Comparison of ENCODE assay signal across 9 cellular contexts in the genomic region with DNA sequence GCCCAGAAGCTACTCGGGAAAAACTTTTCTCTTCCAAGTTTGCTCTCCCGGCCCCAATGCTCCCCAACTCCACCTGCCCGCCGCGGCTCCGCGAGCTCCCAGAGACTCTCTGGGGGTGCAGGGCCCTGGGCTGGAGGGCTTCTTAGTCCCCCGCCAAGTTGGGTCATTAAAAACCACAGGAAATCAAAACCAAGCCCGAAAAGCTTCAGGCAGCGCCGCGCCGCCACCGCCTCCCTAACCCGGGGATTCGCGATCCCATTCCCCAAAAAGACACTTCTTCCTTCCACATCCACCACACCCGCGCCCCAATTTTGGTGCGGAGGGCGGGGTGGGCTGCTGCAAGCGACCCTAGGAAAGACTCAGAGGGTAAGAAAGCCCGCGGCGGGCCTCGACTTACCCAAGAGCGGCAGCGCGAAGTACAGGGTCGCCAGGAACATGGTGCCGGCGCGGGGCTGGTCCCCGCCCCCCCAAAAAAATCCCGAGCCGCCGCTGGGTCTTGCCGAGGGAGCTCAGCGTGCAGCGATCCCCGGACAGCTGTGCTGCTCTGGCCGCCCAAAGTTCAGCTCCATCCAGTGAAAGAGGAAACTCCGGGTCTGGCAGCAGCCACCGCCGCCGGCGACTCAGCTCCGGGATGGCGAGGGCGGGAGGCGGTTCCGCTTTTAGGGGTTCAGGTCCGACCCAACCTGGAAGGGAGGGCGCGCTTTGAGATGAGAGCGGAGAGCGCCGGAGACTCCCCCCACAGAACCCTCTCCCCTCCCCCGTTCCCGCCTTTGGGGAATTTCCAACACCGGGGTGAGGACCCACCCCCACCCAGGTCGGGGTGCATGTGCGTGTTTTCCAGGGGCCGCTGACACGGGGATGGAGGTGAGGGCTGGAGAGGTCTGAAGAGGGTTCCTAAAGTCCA. TPM values are rescaled to one million over a fixed set of nuclear protein-coding genes. Genes with fewer than 3 reads are reported as not detected.
A peak's percentile ranks its signal among the peaks of the same experiment; 100 is the strongest.
DNase-seq lines count a peak whose midpoint lies in the region; ATAC-seq and TF ChIP-seq lines count a peak whose summit lies in the region.
"Had no signal": no experiment of that assay in that cellular context is flagged by ENCODE, and none has a peak within 500 bp of the region (broad histone marks: within the 10 kb centered on the region; RNA-seq: fewer than 3 reads in every experiment).

No MANE protein-coding gene starts in this region.

- H3K4me3 ChIP-seq in Peyer's patch (peak overlapping the region; percentile 28 to 50 (median 40)), cardiac muscle cell (peak overlapping the region; percentile 45), psoas muscle (peak overlapping the region; percentile 71)
- no peak overlapping the region for H3K4me3 ChIP-seq in CD8-positive, alpha-beta memory T cell (ENCODE audit: low read length)

- no peaks in the 10 kb centered on the region for H3K9me3 ChIP-seq in Peyer's patch
- no peaks in the 10 kb centered on the region for H3K9me3 ChIP-seq in cardiac muscle cell (ENCODE audit: low read depth)
- H3K9me3 ChIP-seq in psoas muscle, result no peaks in the 10 kb centered on the region
- H3K9me3 ChIP-seq in CD8-positive, alpha-beta memory T cell (ENCODE audit: low read length), result no peaks in the 10 kb centered on the region

- ATAC-seq in psoas muscle, result peak in 2 of 4 donors; percentile 32 to 50
- no peak for ATAC-seq in HG03135 (IDR thresholded peaks at IDR 0.05; ENCODE audit: unreplicated experiment)
- no peak for ATAC-seq in HG03342 (IDR thresholded peaks at IDR 0.05; ENCODE audit: unreplicated experiment)

- peak overlapping the region in 3 of 4 donors; percentile 36 to 67 (median 42) for H3K27ac ChIP-seq in Peyer's patch
- H3K27ac ChIP-seq in cardiac muscle cell, result no peak overlapping the region
- H3K27ac ChIP-seq in psoas muscle, result no peak overlapping the region
- H3K27ac ChIP-seq in CD8-positive, alpha-beta memory T cell (ENCODE audit: low read depth, low read length), result no peak overlapping the region

- peaks cover 0 to 5% (median 3%) of the 10 kb centered on the region in 3 donors for H3K4me1 Mint-ChIP-seq in CD8-positive, alpha-beta memory T cell

- intact Hi-C loops in psoas muscle (cut with DNase I), result no loop called here

- H3K4me1 ChIP-seq in Peyer's patch, result peaks cover 0 to 17% (median 0%) of the 10 kb centered on the region in 4 donors
- no peaks in the 10 kb centered on the region for H3K4me1 ChIP-seq in cardiac muscle cell (ENCODE audit: low read depth)
- peaks cover 3% of the 10 kb centered on the region for H3K4me1 ChIP-seq in psoas muscle
- H3K4me1 ChIP-seq in CD8-positive, alpha-beta memory T cell (ENCODE audit: insufficient read depth, low read length), result no peaks in the 10 kb centered on the region

- no peak overlapping the region for H3K27ac Mint-ChIP-seq in CD8-positive, alpha-beta memory T cell

- CTCF ChIA-PET in CD8-positive, alpha-beta memory T cell (lab: Charles Lee), result no interaction called here

- H3K27me3 Mint-ChIP-seq in CD8-positive, alpha-beta memory T cell, result peaks cover 32 to 56% of the 10 kb centered on the region in 2 donors

- H3K36me3 ChIP-seq in Peyer's patch, result no peaks in the 10 kb centered on the region
- H3K36me3 ChIP-seq in cardiac muscle cell, result no peaks in the 10 kb centered on the region
- no peaks in the 10 kb centered on the region for H3K36me3 ChIP-seq in psoas muscle (ENCODE audit: insufficient read depth in 1 of 2, low read depth in 1 of 2)
- no peaks in the 10 kb centered on the region for H3K36me3 ChIP-seq in CD8-positive, alpha-beta memory T cell (ENCODE audit: insufficient read depth, low read length)

- DNase-seq in EL (peak; percentile 57), Peyer's patch (no peak), cardiac muscle cell (ENCODE audit: low read depth in 1 of 2, low spot score in 1 of 2) (peak in 1 of 2 donors; percentile 39), psoas muscle (peak; percentile 34 to 68)
- no peak for DNase-seq in CD8-positive, alpha-beta memory T cell
- DNase-seq in effector CD4-positive, alpha-beta T cell, result no peak

- H3K9me3 Mint-ChIP-seq in CD8-positive, alpha-beta memory T cell, result peaks cover 0 to 18% (median 8%) of the 10 kb centered on the region in 5 donors

- no peak overlapping the region for H3K4me3 Mint-ChIP-seq in CD8-positive, alpha-beta memory T cell

- H3K27me3 ChIP-seq in Peyer's patch (peaks cover 0 to 11% of the 10 kb centered on the region in 2 donors), cardiac muscle cell (peaks cover 100% of the 10 kb centered on the region), psoas muscle (ENCODE audit: insufficient read depth in 3 of 3, low read length in 2 of 3) (peaks cover 0 to 84% (median 15%) of the 10 kb centered on the region in 3 donors)
- no peaks in the 10 kb centered on the region for H3K27me3 ChIP-seq in CD8-positive, alpha-beta memory T cell (ENCODE audit: insufficient read depth, low read length, poor library complexity, severe bottlenecking)

- peaks cover 0 to 1% (median 0%) of the 10 kb centered on the region in 3 donors for H3K36me3 Mint-ChIP-seq in CD8-positive, alpha-beta memory T cell

- 0 to 1% (median 1%) methylated on average over 52 to 65 of the region's 65 CpGs for WGBS in psoas muscle, 3 donors

- no peak for TF ChIP-seq CTCF in Peyer's patch (IDR thresholded peaks at IDR 0.05)
- TF ChIP-seq CTCF in cardiac muscle cell (IDR thresholded peaks at IDR 0.05; ENCODE audit: low read depth, low read length), result no peak
- TF ChIP-seq CTCF in psoas muscle (IDR thresholded peaks at IDR 0.05), result no peak

- POLR2A ChIA-PET in CD8-positive, alpha-beta memory T cell (lab: Charles Lee), result no interaction called here

- no peak for TF ChIP-seq POLR2A in Peyer's patch (IDR thresholded peaks at IDR 0.05)

RNA-seq across cellular contexts. Expression of a gene that starts 1.2 kb away (rescaled TPM):
- 10 to 100 TPM in 2 of 4 donors, 1 to 10 TPM in 2; 1.8 to 21.4 (median 12.1) TPM for total RNA-seq in Peyer's patch
- 5.0 and 5.1 TPM in 2 replicates for total RNA-seq in cardiac muscle cell
- 1.7 and 3.4 TPM in 2 replicates for polyA plus RNA-seq in cardiac muscle cell
- 10 to 100 TPM in 1 of 4 donors, 1 to 10 TPM in 3; 7.1 to 12.1 (median 8.8) TPM for total RNA-seq in psoas muscle
- 1 to 10 TPM; 4.6 to 5.0 (median 5.0) TPM for polyA plus RNA-seq in psoas muscle
- not detected for total RNA-seq in CD8-positive, alpha-beta memory T cell
- not detected for polyA plus RNA-seq in CD8-positive, alpha-beta memory T cell
- total RNA-seq: T-helper 1 cell treated with Interleukin-12 subunit alpha and Interleukin-12 subunit beta and Interleukin-4 antibody, amounts not matched to agents 30 ng/mL and 1 ng/mL, for 36 hours had no signal

RNA-seq across cellular contexts. Expression of a gene that starts 52.4 kb away (rescaled TPM):
- total RNA-seq in Peyer's patch, result not detected
- total RNA-seq in cardiac muscle cell, result not detected in 2 replicates
- polyA plus RNA-seq in cardiac muscle cell, result not detected in 2 replicates
- total RNA-seq in psoas muscle, result not detected
- polyA plus RNA-seq in psoas muscle, result not detected
- not detected for total RNA-seq in CD8-positive, alpha-beta memory T cell
- not detected for polyA plus RNA-seq in CD8-positive, alpha-beta memory T cell
- total RNA-seq: T-helper 1 cell treated with Interleukin-12 subunit alpha and Interleukin-12 subunit beta and Interleukin-4 antibody, amounts not matched to agents 30 ng/mL and 1 ng/mL, for 36 hours had no signal

Comparison
In these comparisons a context has a peak if more than half of its experiments do, and no peak if none do; other contexts are left out.
1. DNase-seq: peak in EL (single experiment) and psoas muscle (2 of 2); none in Peyer's patch (0 of 3), CD8-positive, alpha-beta memory T cell (0 of 5) and effector CD4-positive, alpha-beta T cell (single experiment).
2. H3K27ac ChIP-seq: peak in Peyer's patch (3 of 4); none in cardiac muscle cell (single experiment), psoas muscle (single experiment) and CD8-positive, alpha-beta memory T cell (single experiment).